ENCODE assay signal across 26 cellular contexts in the genomic region with DNA sequence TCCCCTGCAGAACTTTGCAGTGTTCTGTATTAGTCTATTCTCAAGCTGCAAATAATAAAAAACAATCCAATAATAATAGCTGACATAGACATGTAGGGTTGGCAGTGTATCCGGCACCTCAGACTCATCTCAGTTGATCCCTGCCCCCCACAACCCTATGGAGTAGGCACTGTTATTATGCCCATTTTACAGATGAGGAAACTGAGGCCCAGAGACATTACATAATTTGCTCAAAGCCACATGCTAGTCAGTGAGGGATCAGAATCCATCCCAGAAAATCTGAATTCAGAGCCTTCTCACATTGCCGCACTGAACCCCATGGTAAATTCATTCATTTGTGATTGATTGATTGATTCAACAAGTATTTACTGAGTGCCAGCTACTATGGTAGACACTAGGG.
DNase-seq lines count a peak whose midpoint lies in the region; ATAC-seq, FAIRE-seq and TF ChIP-seq lines count a peak whose summit lies in the region.
"Had no signal": no experiment of that assay in that cellular context is flagged by ENCODE, and none has a peak within 500 bp of the region (broad histone marks: within the 10 kb centered on the region; RNA-seq: fewer than 3 reads in every experiment).

No MANE protein-coding gene starts in this region.

- peaks cover 9% of the 10 kb centered on the region for H3K4me1 Mint-ChIP-seq in type B pancreatic cell (ENCODE audit: unreplicated experiment)
- H3K4me1 Mint-ChIP-seq: B cell, CD14-positive monocyte had no signal

- BruUV-seq in HepG2 (replicated peaks; lab: Mats Ljungman, UMichigan), result no TSS peak

- TF ChIP-seq EP300 in HepG2 (IDR thresholded peaks at IDR 0.05; ENCODE audit: low read depth in 2 of 2, low read length in 2 of 2) (no peak), HepG2 (CRISPR knock-in tag; IDR thresholded peaks at IDR 0.05; ENCODE audit: borderline replicate concordance) (no peak)

- ATAC-seq in HepG2 (no peak), right lobe of liver (no peak)
- ATAC-seq: GM12878 had no signal

- CTCF ChIA-PET in HepG2 (lab: Yijun Ruan, JAX; ENCODE audit: low intra/inter-chr PET ratio, low total read pairs), result no interaction called here

- intact Hi-C loops in HepG2 (cut with micrococcal nuclease; ENCODE audit: unreplicated experiment) (no loop called here), right lobe of liver (cut with DNase I) (no loop called here), spleen (cut with DNase I; ENCODE audit: low total_unique reads) (no loop called here)

- in situ Hi-C loops in HepG2 (cut with HindIII; ENCODE audit: extremely low pct_ligation_motif_present, low pct_unique_long_range_greater_than_20kb), result no loop called here

- DNase-seq in HepG2 (ENCODE audit: low spot score) (no peak), right lobe of liver (no peak), spleen (peak; percentile 5), type B pancreatic cell (ENCODE audit: extremely low spot score, unreplicated experiment) (no peak), C1 segment of cervical spinal cord (lab: John Stamatoyannopoulos, UW) (no peak)
- no peak for DNase-seq in activated CD4-positive, alpha-beta T cell treated with anti-CD3 and anti-CD28 coated beads, Interleukin-2, amount 50 U/mL, for 1 hour
- DNase-seq: AML-193; CD4-positive, alpha-beta memory T cell; CD4-positive, CD25-positive, alpha-beta regulatory T cell; CD8-positive, alpha-beta memory T cell; COR-L47; DMS 273 treated with DMSO at 0.1 percent for 48 hours; DMS153; DMS53; DMS79; DND-41; EL; GDM1 had no signal

- H2AFZ ChIP-seq in HepG2 (ENCODE audit: low read length), result no peak overlapping the region

- no peak for TF ChIP-seq CTCF in HepG2 (CRISPR knock-in tag; IDR thresholded peaks at IDR 0.05)
- TF ChIP-seq CTCF in right lobe of liver (IDR thresholded peaks at IDR 0.05), result no peak
- TF ChIP-seq CTCF in spleen (IDR thresholded peaks at IDR 0.05 in 8 of 11, conservative IDR thresholded peaks at IDR 0.05 in 3 of 11), result no peak
- TF ChIP-seq CTCF in type B pancreatic cell (conservative IDR thresholded peaks at IDR 0.05), result no peak

- no peaks in the 10 kb centered on the region for H3K79me2 ChIP-seq in HepG2 (ENCODE audit: insufficient read depth, low read length)

- H3K9ac ChIP-seq in HepG2 (ENCODE audit: insufficient read depth, low read depth, low read length), result no peak overlapping the region
- H3K9ac ChIP-seq: BLaER1 treated with 17β-estradiol and CSF1 and Interleukin-3, amounts not matched to agents 10 nM and 100 nM had no signal

- no peak overlapping the region for H3K27ac Mint-ChIP-seq in type B pancreatic cell
- H3K27ac Mint-ChIP-seq: B cell; CD4-positive, alpha-beta memory T cell; CD4-positive, CD25-positive, alpha-beta regulatory T cell had no signal

- no peaks in the 10 kb centered on the region for H3K36me3 Mint-ChIP-seq in type B pancreatic cell
- H3K36me3 Mint-ChIP-seq: CD14-positive monocyte; CD4-positive, alpha-beta memory T cell; CD4-positive, CD25-positive, alpha-beta regulatory T cell; CD8-positive, alpha-beta memory T cell had no signal

- peak overlapping the region; percentile 8 for H3K4me3 Mint-ChIP-seq in type B pancreatic cell
- H3K4me3 Mint-ChIP-seq: B cell; CD14-positive monocyte; CD4-positive, alpha-beta memory T cell; CD4-positive, CD25-positive, alpha-beta regulatory T cell; CD8-positive, alpha-beta memory T cell had no signal

- no peaks in the 10 kb centered on the region for H3K9me3 Mint-ChIP-seq in type B pancreatic cell

- no peaks in the 10 kb centered on the region for H4K20me1 ChIP-seq in HepG2 (ENCODE audit: insufficient read depth, low read length)

- no peak for TF ChIP-seq RAD21 in HepG2 (CRISPR knock-in tag; IDR thresholded peaks at IDR 0.05)

- no peak for FAIRE-seq in HepG2 (lab: Jason Lieb, UNC)
- FAIRE-seq: A549, GM12878, GM12892, GM18507 had no signal

- 86% methylated on average over 2 of the region's 2 CpGs for WGBS in HepG2 (ENCODE audit: low lambda C conversion rate)
- no CpG with 5 or more reads among the region's 2 CpGs for WGBS in right lobe of liver (ENCODE audit: insufficient coverage, low coverage, low lambda C conversion rate, missing lambda C conversion rate)
- 92 to 100% (median 98%) methylated on average over 2 of the region's 2 CpGs for WGBS in spleen, 5 donors

- no peak overlapping the region for H3K4me2 ChIP-seq in HepG2 (ENCODE audit: low read depth, low read length)
- H3K4me2 ChIP-seq: A549; BLaER1 treated with 17β-estradiol and CSF1 and Interleukin-3, amounts not matched to agents 10 nM and 100 nM had no signal

- no peaks in the 10 kb centered on the region for H3K27me3 Mint-ChIP-seq in type B pancreatic cell
- H3K27me3 Mint-ChIP-seq: B cell; CD4-positive, alpha-beta memory T cell; CD4-positive, CD25-positive, alpha-beta regulatory T cell had no signal

- H3K4me3 ChIP-seq in HepG2 (replicated peaks in 1 of 3; ENCODE audit: insufficient read depth in 1 of 3, low read depth in 2 of 3, low read length in 3 of 3) (no peak overlapping the region), right lobe of liver (no peak overlapping the region), spleen (no peak overlapping the region)
- H3K4me3 ChIP-seq: A549; BLaER1 treated with 17β-estradiol and CSF1 and Interleukin-3, amounts not matched to agents 10 nM and 100 nM; GM12878 had no signal

- POLR2A ChIA-PET in HepG2 (lab: Yijun Ruan, JAX), result no interaction called here

- TF ChIP-seq POLR2A in HepG2 (IDR thresholded peaks at IDR 0.05; ENCODE audit: insufficient read depth in 1 of 2, low read depth in 2 of 2, low read length in 2 of 2) (no peak), right lobe of liver (IDR thresholded peaks at IDR 0.05) (no peak), spleen (IDR thresholded peaks at IDR 0.05) (no peak)

- H3K36me3 ChIP-seq in HepG2 (replicated peaks in 1 of 2; ENCODE audit: control insufficient read depth in 1 of 2, insufficient read depth in 2 of 2, low read length in 2 of 2), result no peaks in the 10 kb centered on the region
- H3K36me3 ChIP-seq in right lobe of liver, result no peaks in the 10 kb centered on the region
- H3K36me3 ChIP-seq in spleen, result no peaks in the 10 kb centered on the region
- H3K36me3 ChIP-seq: BLaER1 treated with 17β-estradiol and CSF1 and Interleukin-3, amounts not matched to agents 10 nM and 100 nM had no signal

- H3K9me3 ChIP-seq in HepG2 (ENCODE audit: low read length), result no peaks in the 10 kb centered on the region
- H3K9me3 ChIP-seq in right lobe of liver, result no peaks in the 10 kb centered on the region
- peaks cover 0 to 7% (median 0%) of the 10 kb centered on the region in 8 donors for H3K9me3 ChIP-seq in spleen
- H3K9me3 ChIP-seq: A549; BLaER1 treated with 17β-estradiol and CSF1 and Interleukin-3, amounts not matched to agents 10 nM and 100 nM had no signal

- H3K27ac ChIP-seq in HepG2 (ENCODE audit: extremely low read length, insufficient read depth, low read length) (no peak overlapping the region), right lobe of liver (no peak overlapping the region), spleen (no peak overlapping the region)
- H3K27ac ChIP-seq: 22Rv1; A549; BLaER1 treated with 17β-estradiol and CSF1 and Interleukin-3, amounts not matched to agents 10 nM and 100 nM had no signal

- H3K4me1 ChIP-seq in HepG2 (ENCODE audit: insufficient read depth, low read length) (no peaks in the 10 kb centered on the region), right lobe of liver (peaks cover 0 to 14% (median 6%) of the 10 kb centered on the region in 4 donors), spleen (no peaks in the 10 kb centered on the region)

- H3K27me3 ChIP-seq in HepG2 (ENCODE audit: control insufficient read depth in 1 of 2, insufficient read depth in 2 of 2, low read length in 2 of 2) (no peaks in the 10 kb centered on the region), right lobe of liver (no peaks in the 10 kb centered on the region), spleen (replicated peaks in 1 of 7) (no peaks in the 10 kb centered on the region)
- H3K27me3 ChIP-seq: BLaER1 treated with 17β-estradiol and CSF1 and Interleukin-3, amounts not matched to agents 10 nM and 100 nM had no signal

TF ChIP-seq in HepG2, 621 proteins besides CTCF, POLR2A, EP300 and RAD21:
- no peak for TF ChIP-seq ETS1 (CRISPR knock-in tag; IDR thresholded peaks at IDR 0.05)
- no peak for TF ChIP-seq MAFF (IDR thresholded peaks at IDR 0.05; ENCODE audit: low read depth, low read length)
- peak; percentile 81 for TF ChIP-seq ZNF629 (CRISPR knock-in tag; conservative IDR thresholded peaks at IDR 0.05)
- TF ChIP-seq REXO4 (CRISPR knock-in tag; IDR thresholded peaks at IDR 0.05; ENCODE audit: borderline replicate concordance), result no peak
- TF ChIP-seq, protein P1, sequence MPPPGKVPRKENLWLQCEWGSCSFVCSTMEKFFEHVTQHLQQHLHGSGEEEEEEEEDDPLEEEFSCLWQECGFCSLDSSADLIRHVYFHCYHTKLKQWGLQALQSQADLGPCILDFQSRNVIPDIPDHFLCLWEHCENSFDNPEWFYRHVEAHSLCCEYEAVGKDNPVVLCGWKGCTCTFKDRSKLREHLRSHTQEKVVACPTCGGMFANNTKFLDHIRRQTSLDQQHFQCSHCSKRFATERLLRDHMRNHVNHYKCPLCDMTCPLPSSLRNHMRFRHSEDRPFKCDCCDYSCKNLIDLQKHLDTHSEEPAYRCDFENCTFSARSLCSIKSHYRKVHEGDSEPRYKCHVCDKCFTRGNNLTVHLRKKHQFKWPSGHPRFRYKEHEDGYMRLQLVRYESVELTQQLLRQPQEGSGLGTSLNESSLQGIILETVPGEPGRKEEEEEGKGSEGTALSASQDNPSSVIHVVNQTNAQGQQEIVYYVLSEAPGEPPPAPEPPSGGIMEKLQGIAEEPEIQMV (CRISPR knock-in tag; IDR thresholded peaks at IDR 0.05; ENCODE audit: low read depth), result no peak
- TF ChIP-seq CC2D1A (CRISPR knock-in tag; IDR thresholded peaks at IDR 0.05), result no peak
- TF ChIP-seq HIVEP1 (CRISPR knock-in tag; IDR thresholded peaks at IDR 0.05), result no peak
TF ChIP-seq in HepG2: peak in this region for 1.
